In the genomic region with DNA sequence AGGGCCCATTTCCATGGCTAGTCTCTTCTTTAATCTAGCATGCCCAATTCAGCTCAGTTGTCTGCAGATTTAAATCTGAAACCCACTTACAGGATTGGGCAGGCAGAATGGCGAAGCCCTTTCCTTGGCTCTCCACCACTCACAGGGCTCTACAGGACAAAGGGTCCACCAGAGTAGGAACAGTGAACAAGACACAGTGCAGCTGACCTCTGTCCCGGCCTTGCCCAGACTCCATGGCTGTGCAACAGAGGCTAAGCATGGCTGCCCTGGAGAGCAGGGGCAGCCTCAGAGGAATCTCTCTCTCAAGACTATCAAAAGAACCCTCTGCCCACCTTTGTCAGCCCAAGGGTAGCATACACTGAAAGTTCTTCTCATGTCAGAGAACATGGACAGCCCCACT, we compare ENCODE assay signal across 25 cellular contexts. TPM values are rescaled to one million over a fixed set of nuclear protein-coding genes. Genes with fewer than 3 reads are reported as not detected.
"Had no signal": no experiment of that assay in that cellular context is flagged by ENCODE, and none has a peak within 500 bp of the region (broad histone marks: within the 10 kb centered on the region; RNA-seq: fewer than 3 reads in every experiment).

No MANE protein-coding gene starts in this region.

- H3K27me3 ChIP-seq: brain microvascular endothelial cell, thyroid gland had no signal

- H3K9ac ChIP-seq: parathyroid adenoma had no signal

- H3K27ac Mint-ChIP-seq: activated CD8-positive, alpha-beta T cell treated with anti-CD3 and anti-CD28 coated beads, Interleukin-2, amount 10 ng/mL, durations not matched to agents 7 days and 5 days; activated naive CD8-positive, alpha-beta T cell treated with anti-CD3 and anti-CD28 coated beads, Interleukin-2, amount 50 U/mL, for 24 hours; naive thymus-derived CD4-positive, alpha-beta T cell; T-helper 2 cell treated with Interferon-gamma antibody and Interleukin-4, amounts not matched to agents 5 μg/mL and 100 μg/mL, for 36 hours; WTC11 had no signal

- H3K36me3 Mint-ChIP-seq: immature natural killer cell; naive thymus-derived CD4-positive, alpha-beta T cell; WTC11 had no signal

- ATAC-seq: activated CD8-positive, alpha-beta T cell treated with anti-CD3 and anti-CD28 coated beads, Interleukin-2, amount 10 ng/mL, durations not matched to agents 7 days and 5 days; activated naive CD8-positive, alpha-beta T cell treated with anti-CD3 and anti-CD28 coated beads, Interleukin-2, amount 50 U/mL, for 24 hours; gastroesophageal sphincter; naive thymus-derived CD4-positive, alpha-beta T cell; WTC11 had no signal

- H3K9me3 Mint-ChIP-seq: activated naive CD8-positive, alpha-beta T cell treated with anti-CD3 and anti-CD28 coated beads, Interleukin-2, amount 50 U/mL, for 24 hours; central memory CD8-positive, alpha-beta T cell; immature natural killer cell; T-helper 2 cell treated with Interferon-gamma antibody and Interleukin-4, amounts not matched to agents 5 μg/mL and 100 μg/mL, for 36 hours; WTC11 had no signal

- H3K27ac ChIP-seq: brain microvascular endothelial cell, esophagus muscularis mucosa, gastroesophageal sphincter, heart right ventricle, neutrophil, parathyroid adenoma, thyroid gland had no signal

- H3K4me1 Mint-ChIP-seq: activated naive CD8-positive, alpha-beta T cell treated with anti-CD3 and anti-CD28 coated beads, Interleukin-2, amount 50 U/mL, for 24 hours; central memory CD8-positive, alpha-beta T cell; immature natural killer cell had no signal

- H3K4me3 ChIP-seq: esophagus muscularis mucosa, gastroesophageal sphincter, heart right ventricle, thyroid gland had no signal

- H3K9me3 ChIP-seq: esophagus muscularis mucosa, gastroesophageal sphincter, heart right ventricle, neutrophil, thyroid gland had no signal

- H2AFZ ChIP-seq: parathyroid adenoma had no signal

- H3K4me1 ChIP-seq: esophagus muscularis mucosa, gastroesophageal sphincter, parathyroid adenoma, thyroid gland had no signal

- DNase-seq: activated CD4-positive, alpha-beta T cell treated with anti-CD3 and anti-CD28 coated beads for 48 hours; activated CD8-positive, alpha-beta T cell treated with anti-CD3 and anti-CD28 coated beads, Interleukin-2, amount 10 ng/mL, durations not matched to agents 7 days and 5 days; activated naive CD4-positive, alpha-beta T cell treated with Interleukin-2 at 50 U/mL for 16 hours; activated naive CD8-positive, alpha-beta T cell treated with anti-CD3 and anti-CD28 coated beads, Interleukin-2, amount 50 U/mL, for 24 hours; aorta; brain microvascular endothelial cell; effector CD4-positive, alpha-beta T cell; heart right ventricle; immature natural killer cell; mesenchymal stem cell; stimulated activated naive CD4-positive, alpha-beta T cell treated with Interleukin-2 at 50 U/mL for 16 hours; SW 1271; thyroid gland had no signal

- H3K4me3 Mint-ChIP-seq: activated CD8-positive, alpha-beta T cell treated with anti-CD3 and anti-CD28 coated beads, Interleukin-2, amount 10 ng/mL, durations not matched to agents 7 days and 5 days; activated naive CD8-positive, alpha-beta T cell treated with anti-CD3 and anti-CD28 coated beads, Interleukin-2, amount 50 U/mL, for 24 hours; central memory CD8-positive, alpha-beta T cell; immature natural killer cell; naive thymus-derived CD4-positive, alpha-beta T cell; T-helper 2 cell treated with Interferon-gamma antibody and Interleukin-4, amounts not matched to agents 5 μg/mL and 100 μg/mL, for 36 hours; WTC11 had no signal

- H3K36me3 ChIP-seq: brain microvascular endothelial cell, esophagus muscularis mucosa, gastroesophageal sphincter, heart right ventricle, neutrophil, thyroid gland had no signal

- H3K79me2 ChIP-seq: parathyroid adenoma had no signal

RNA-seq across cellular contexts. Expression of a gene that starts 9.7 kb away (rescaled TPM):
- total RNA-seq: activated CD8-positive, alpha-beta T cell treated with anti-CD3 and anti-CD28 coated beads, Interleukin-2, amount 10 ng/mL, durations not matched to agents 7 days and 5 days; liver; naive thymus-derived CD4-positive, alpha-beta T cell; subcutaneous adipose tissue; thyroid gland; WTC11 had no signal
- polyA plus RNA-seq: endothelial cell of umbilical vein; immature natural killer cell; liver; naive thymus-derived CD4-positive, alpha-beta T cell had no signal

RNA-seq across cellular contexts. Expression of a gene that starts 25.7 kb away (rescaled TPM):
- total RNA-seq: activated CD8-positive, alpha-beta T cell treated with anti-CD3 and anti-CD28 coated beads, Interleukin-2, amount 10 ng/mL, durations not matched to agents 7 days and 5 days; endothelial cell of umbilical vein; liver; mucosa of gallbladder; naive thymus-derived CD4-positive, alpha-beta T cell; WTC11 had no signal
- polyA plus RNA-seq: immature natural killer cell; naive thymus-derived CD4-positive, alpha-beta T cell had no signal

RNA-seq across cellular contexts. Expression of a gene that starts 52.4 kb away (rescaled TPM):
- total RNA-seq: activated CD8-positive, alpha-beta T cell treated with anti-CD3 and anti-CD28 coated beads, Interleukin-2, amount 10 ng/mL, durations not matched to agents 7 days and 5 days had no signal
- polyA plus RNA-seq: naive thymus-derived CD4-positive, alpha-beta T cell had no signal
